ENCODE assay signal across 8 cellular contexts in the genomic region with DNA sequence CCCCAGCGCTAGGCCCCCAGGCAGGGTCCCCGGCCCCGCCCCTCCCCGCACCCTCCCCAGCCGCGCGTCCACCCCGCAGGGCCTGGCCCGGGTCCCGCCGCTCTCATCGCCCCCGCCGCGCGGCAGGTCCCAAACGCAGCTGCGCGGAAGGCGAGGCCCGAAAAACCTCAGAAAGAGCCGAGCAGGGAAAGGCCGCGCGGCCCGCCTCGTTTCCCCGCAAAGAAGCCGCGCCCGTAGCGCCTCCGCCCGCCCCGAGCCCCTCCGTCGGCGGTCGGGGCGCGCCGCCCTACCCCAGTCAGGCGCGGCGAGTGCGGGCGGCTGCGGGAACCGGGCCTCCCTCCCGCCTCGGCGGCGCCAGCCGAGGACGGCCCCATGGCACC. TPM values are rescaled to one million over a fixed set of nuclear protein-coding genes. Genes with fewer than 3 reads are reported as not detected.
A peak's percentile ranks its signal among the peaks of the same experiment; 100 is the strongest.
DNase-seq lines count a peak whose midpoint lies in the region; ATAC-seq, FAIRE-seq and TF ChIP-seq lines count a peak whose summit lies in the region.

No MANE protein-coding gene starts in this region.

- peaks cover 38% of the 10 kb centered on the region for H3K79me2 ChIP-seq in hepatocyte

- CTCF ChIA-PET in A549 (lab: Yijun Ruan, JAX): interaction anchor here (1.0 kb wide), 1 partner anchor 272 kb away, joined by 3 read pairs; no protein-coding TSS in a partner anchor
- CTCF ChIA-PET in activated CD4-positive, alpha-beta memory T cell treated with anti-CD3 and anti-CD28 coated beads, Interleukin-2, amount 10 ng/mL, durations not matched to agents 7 days and 5 days (lab: Charles Lee): no interaction called here

- H2AFZ ChIP-seq in hepatocyte: peak overlapping the region; percentile 46

- H3K27ac Mint-ChIP-seq in activated CD4-positive, alpha-beta memory T cell treated with anti-CD3 and anti-CD28 coated beads, Interleukin-2, amount 10 ng/mL, durations not matched to agents 7 days and 5 days: no peak overlapping the region

- peaks cover 29% of the 10 kb centered on the region for H3K4me1 Mint-ChIP-seq in activated CD4-positive, alpha-beta memory T cell treated with anti-CD3 and anti-CD28 coated beads, Interleukin-2, amount 10 ng/mL, durations not matched to agents 7 days and 5 days

- H3K36me3 ChIP-seq in hepatocyte (replicated peaks; ENCODE audit: insufficient read depth, low read depth): no peaks in the 10 kb centered on the region

- H3K4me2 ChIP-seq in A549 (peak overlapping the region; percentile 84), hepatocyte (peak overlapping the region; percentile 87)

- H3K4me3 ChIP-seq in A549: peak overlapping the region; percentile 96
- H3K4me3 ChIP-seq in hepatocyte: peak overlapping the region; percentile 71

- TF ChIP-seq CTCF in A549 (IDR thresholded peaks at IDR 0.05): no peak
- TF ChIP-seq CTCF in hepatocyte (IDR thresholded peaks at IDR 0.05; ENCODE audit: poor library complexity): no peak

- no peaks in the 10 kb centered on the region for H3K27me3 ChIP-seq in hepatocyte

- TF ChIP-seq RAD21 in A549 (conservative IDR thresholded peaks at IDR 0.05 in 1 of 2, IDR thresholded peaks at IDR 0.05 in 1 of 2): no peak

- 0% methylated on average over 1 of the region's 55 CpGs for WGBS in A549 (ENCODE audit: missing lambda C conversion rate)
- 0% methylated on average over 21 of the region's 55 CpGs for WGBS in hepatocyte (ENCODE audit: low lambda C conversion rate, missing lambda C conversion rate)

- H3K4me3 Mint-ChIP-seq in activated CD4-positive, alpha-beta memory T cell treated with anti-CD3 and anti-CD28 coated beads, Interleukin-2, amount 10 ng/mL, durations not matched to agents 7 days and 5 days: peak overlapping the region; percentile 80

- DNase-seq in A549 (ENCODE audit: low read depth in 1 of 2, low spot score in 1 of 2) (peak in 1 of 2 experiments; percentile 39), hepatocyte (ENCODE audit: low spot score) (no peak), mesenteric fat pad (ENCODE audit: low spot score) (no peak), SIG-M5 (lab: John Stamatoyannopoulos, UW) (no peak)
- no peak for DNase-seq in activated CD4-positive, alpha-beta memory T cell treated with anti-CD3 and anti-CD28 coated beads, Interleukin-2, amount 10 ng/mL, durations not matched to agents 7 days and 5 days
- DNase-seq in stimulated activated naive CD8-positive, alpha-beta T cell treated with anti-CD3 and anti-CD28 coated beads, Interleukin-15, Interleukin-2, amounts not matched to agents 100 U/mL and 50 U/mL, for 24 hours: peak; percentile 47

- H4K20me1 ChIP-seq in hepatocyte (ENCODE audit: insufficient read depth, poor library complexity, severe bottlenecking): peaks cover 5% of the 10 kb centered on the region

- H3K9me3 Mint-ChIP-seq in activated CD4-positive, alpha-beta memory T cell treated with anti-CD3 and anti-CD28 coated beads, Interleukin-2, amount 10 ng/mL, durations not matched to agents 7 days and 5 days: no peaks in the 10 kb centered on the region

- H3K27ac ChIP-seq in A549: peak overlapping the region; percentile 86 to 98
- peak overlapping the region; percentile 81 for H3K27ac ChIP-seq in hepatocyte

- no peaks in the 10 kb centered on the region for H3K27me3 Mint-ChIP-seq in activated CD4-positive, alpha-beta memory T cell treated with anti-CD3 and anti-CD28 coated beads, Interleukin-2, amount 10 ng/mL, durations not matched to agents 7 days and 5 days

- no peak for TF ChIP-seq EP300 in A549 (IDR thresholded peaks at IDR 0.05)

- no peak for TF ChIP-seq POLR2A in A549 (IDR thresholded peaks at IDR 0.05; ENCODE audit: low read length)

- no peaks in the 10 kb centered on the region for H3K9me2 ChIP-seq in hepatocyte (replicated peaks; ENCODE audit: insufficient read depth)

- no peak for FAIRE-seq in A549 (lab: Jason Lieb, UNC)

- ATAC-seq in A549 (peak; percentile 67 to 77), GM18858 (IDR thresholded peaks at IDR 0.05; ENCODE audit: unreplicated experiment) (peak; percentile 15), HG03097 (IDR thresholded peaks at IDR 0.05; ENCODE audit: low FRiP score, unreplicated experiment) (peak; percentile 18)
- peak; percentile 30 for ATAC-seq in stimulated activated naive CD8-positive, alpha-beta T cell treated with anti-CD3 and anti-CD28 coated beads, Interleukin-15, Interleukin-2, amounts not matched to agents 100 U/mL and 50 U/mL, for 24 hours

- POLR2A ChIA-PET in A549 (lab: Yijun Ruan, JAX): no interaction called here
- POLR2A ChIA-PET in activated CD4-positive, alpha-beta memory T cell treated with anti-CD3 and anti-CD28 coated beads, Interleukin-2, amount 10 ng/mL, durations not matched to agents 7 days and 5 days (lab: Charles Lee): interaction anchor here (1.3 to 1.6 kb wide), 3 partner anchors 9 to 142 kb away, joined by 3 to 6 read pairs (median 4); no protein-coding TSS in a partner anchor

- no peaks in the 10 kb centered on the region for H3K9me3 ChIP-seq in A549
- H3K9me3 ChIP-seq in hepatocyte (ENCODE audit: low read depth): no peaks in the 10 kb centered on the region

- H3K4me1 ChIP-seq in A549 (peaks cover 5% of the 10 kb centered on the region; the same call in 2 of the 3 replicates), hepatocyte (ENCODE audit: insufficient read depth) (peaks cover 13% of the 10 kb centered on the region)

- peaks cover 33% of the 10 kb centered on the region for H3K36me3 Mint-ChIP-seq in activated CD4-positive, alpha-beta memory T cell treated with anti-CD3 and anti-CD28 coated beads, Interleukin-2, amount 10 ng/mL, durations not matched to agents 7 days and 5 days (ENCODE audit: low read depth)

TF ChIP-seq in A549, 52 proteins besides CTCF, POLR2A, EP300 and RAD21:
- TF ChIP-seq JUN (IDR thresholded peaks at IDR 0.05): 0 out of 5 replicates have a peak, but pooled peaks of 1 of the 2 experiments have one; percentile 18
- TF ChIP-seq KDM1A (IDR thresholded peaks at IDR 0.05; ENCODE audit: low read depth): no peak
- TF ChIP-seq TP53 (CRISPR knock-in tag; IDR thresholded peaks at IDR 0.05): 0 out of 2 replicates have a peak, but pooled peaks have one; percentile 32

RNA-seq across cellular contexts. Expression of gene POLE, which starts 0.3 kb away (rescaled TPM):
- polyA plus RNA-seq in A549 (2011; rRNA removed) (28.9 and 32.1 TPM in 2 replicates), A549 (2017; fragmentation: RNase III; extraction: RNeasy Plus Mini Kit Qiagen cat#74134 plus additional on column Dnase treatment) (63.7 to 73.6 TPM (median 67.2 TPM) in 3 replicates), hepatocyte (26.6 and 44.6 TPM in 2 replicates)
- 63.0 and 69.0 TPM in 2 replicates for polyA plus RNA-seq in A549 (2012; cell fraction: cytosol; rRNA removed)
- 366 and 407 TPM in 2 replicates for polyA plus RNA-seq in A549 (2012; cell fraction: nucleus; rRNA removed)
- 157 and 173 TPM in 2 replicates for polyA minus RNA-seq in A549 (2011; rRNA and poly(A)+ RNA removed)
- 100 to 1,000 TPM; 108 to 117 TPM for total RNA-seq in activated CD4-positive, alpha-beta memory T cell treated with anti-CD3 and anti-CD28 coated beads, Interleukin-2, amount 10 ng/mL, durations not matched to agents 7 days and 5 days
- total RNA-seq in hepatocyte (16.9 and 34.2 TPM in 2 replicates), mesenteric fat pad (23.9 TPM)

RNA-seq across cellular contexts. Expression of gene PXMP2, which starts 0.6 kb away (rescaled TPM):
- polyA plus RNA-seq in A549 (2011; rRNA removed) (21.3 and 22.5 TPM in 2 replicates), A549 (2017; fragmentation: RNase III; extraction: RNeasy Plus Mini Kit Qiagen cat#74134 plus additional on column Dnase treatment) (18.7 to 20.0 TPM (median 19.4 TPM) in 3 replicates), hepatocyte (76.1 and 82.7 TPM in 2 replicates)
- 33.5 and 36.6 TPM in 2 replicates for polyA plus RNA-seq in A549 (2012; cell fraction: cytosol; rRNA removed)
- 18.9 and 26.1 TPM in 2 replicates for polyA plus RNA-seq in A549 (2012; cell fraction: nucleus; rRNA removed)
- polyA minus RNA-seq in A549 (2011; rRNA and poly(A)+ RNA removed): 11.3 and 11.7 TPM in 2 replicates
- total RNA-seq in activated CD4-positive, alpha-beta memory T cell treated with anti-CD3 and anti-CD28 coated beads, Interleukin-2, amount 10 ng/mL, durations not matched to agents 7 days and 5 days: 10 to 100 TPM; 24.5 to 24.9 TPM
- total RNA-seq in hepatocyte (61.8 and 67.3 TPM in 2 replicates), mesenteric fat pad (11.7 TPM)

RNA-seq across cellular contexts. Expression of gene PGAM5, which starts 23.8 kb away (rescaled TPM):
- polyA plus RNA-seq in A549 (2011; rRNA removed) (29.3 and 36.7 TPM in 2 replicates), A549 (2017; fragmentation: RNase III; extraction: RNeasy Plus Mini Kit Qiagen cat#74134 plus additional on column Dnase treatment) (49.5 to 53.4 TPM (median 51.3 TPM) in 3 replicates), hepatocyte (17.6 and 21.5 TPM in 2 replicates)
- 62.8 and 89.2 TPM in 2 replicates for polyA plus RNA-seq in A549 (2012; cell fraction: cytosol; rRNA removed)
- 57.4 and 65.8 TPM in 2 replicates for polyA plus RNA-seq in A549 (2012; cell fraction: nucleus; rRNA removed)
- 97.5 and 139 TPM in 2 replicates for polyA minus RNA-seq in A549 (2011; rRNA and poly(A)+ RNA removed)
- total RNA-seq in activated CD4-positive, alpha-beta memory T cell treated with anti-CD3 and anti-CD28 coated beads, Interleukin-2, amount 10 ng/mL, durations not matched to agents 7 days and 5 days: 10 to 100 TPM; 32.5 to 35.1 TPM
- total RNA-seq in hepatocyte (19.7 and 27.2 TPM in 2 replicates), mesenteric fat pad (33.4 TPM)

Comparison
In these comparisons a context has a peak if more than half of its experiments do, and no peak if none do; other contexts are left out.
1. ATAC-seq: peak in every context shown above with its lines; median percentile 72 in A549; 30 in stimulated activated naive CD8-positive, alpha-beta T cell treated with anti-CD3 and anti-CD28 coated beads, Interleukin-15, Interleukin-2, amounts not matched to agents 100 U/mL and 50 U/mL, for 24 hours; 18 in HG03097; 15 in GM18858.